7 cellular contexts compared by ENCODE assay signal in genomic region chr7:1460757-1461639, GRCh38.
DNase-seq lines count a peak whose midpoint lies in the region; ATAC-seq and TF ChIP-seq lines count a peak whose summit lies in the region.

No MANE protein-coding gene starts in this region.

- H3K27me3 ChIP-seq in HL-60 (ENCODE audit: insufficient read depth, poor library complexity, severe bottlenecking): no peaks in the 10 kb centered on the region
- no peaks in the 10 kb centered on the region for H3K27me3 ChIP-seq in adipocyte (replicated peaks; ENCODE audit: control insufficient read depth, insufficient read depth, low read length)

- peak; percentile 94 to 97 for DNase-seq in HL-60 (ENCODE audit: low read depth in 1 of 2, low spot score in 1 of 2)
- DNase-seq in adipocyte (ENCODE audit: low read depth): no peak
- peak; percentile 67 for DNase-seq in iPS-NIHi11 (ENCODE audit: low spot score)
- DNase-seq in islet precursor cell: no peak

- H3K9me3 ChIP-seq in adipocyte (ENCODE audit: control insufficient read depth, low read length): no peaks in the 10 kb centered on the region

- H3K27ac Mint-ChIP-seq in stimulated activated memory B cell treated with anti-CD40 and anti-IgM and Interleukin-4, amounts not matched to agents 10 μg/mL and 1 μg/mL and 100 μg/mL, for 72 hours: no peak overlapping the region

- H3K36me3 ChIP-seq in adipocyte (ENCODE audit: control insufficient read depth, insufficient read depth, low read length, severe bottlenecking): no peaks in the 10 kb centered on the region

- ATAC-seq in stimulated activated memory B cell treated with anti-CD40 and anti-IgM and Interleukin-4, amounts not matched to agents 10 μg/mL and 1 μg/mL and 100 μg/mL, for 72 hours: no peak
- ATAC-seq in GM19324 (IDR thresholded peaks at IDR 0.05; ENCODE audit: low FRiP score, unreplicated experiment) (no peak), GM19035 (IDR thresholded peaks at IDR 0.05; ENCODE audit: unreplicated experiment) (no peak)

- peaks cover 46% of the 10 kb centered on the region for H3K4me1 ChIP-seq in adipocyte (ENCODE audit: control insufficient read depth, insufficient read depth, low read length)

- peak overlapping the region; percentile 90 for H3K27ac ChIP-seq in HL-60 (replicated peaks)

- peak overlapping the region; percentile 82 for H3K4me3 Mint-ChIP-seq in stimulated activated memory B cell treated with anti-CD40 and anti-IgM and Interleukin-4, amounts not matched to agents 10 μg/mL and 1 μg/mL and 100 μg/mL, for 72 hours

- no peaks in the 10 kb centered on the region for H3K27me3 Mint-ChIP-seq in stimulated activated memory B cell treated with anti-CD40 and anti-IgM and Interleukin-4, amounts not matched to agents 10 μg/mL and 1 μg/mL and 100 μg/mL, for 72 hours

- peak overlapping the region; percentile 52 for H3K4me3 ChIP-seq in HL-60 (replicated peaks; ENCODE audit: insufficient read depth, low read length)
- peak overlapping the region; percentile 81 for H3K4me3 ChIP-seq in adipocyte (ENCODE audit: low read length)

- no peaks in the 10 kb centered on the region for H3K9me3 Mint-ChIP-seq in stimulated activated memory B cell treated with anti-CD40 and anti-IgM and Interleukin-4, amounts not matched to agents 10 μg/mL and 1 μg/mL and 100 μg/mL, for 72 hours

- peaks cover 23% of the 10 kb centered on the region for H3K4me1 Mint-ChIP-seq in stimulated activated memory B cell treated with anti-CD40 and anti-IgM and Interleukin-4, amounts not matched to agents 10 μg/mL and 1 μg/mL and 100 μg/mL, for 72 hours

- no peak for TF ChIP-seq CTCF in HL-60 (IDR thresholded peaks at IDR 0.05; ENCODE audit: insufficient read depth, low read length)

- H3K9ac ChIP-seq in adipocyte (ENCODE audit: low read length): peak overlapping the region; percentile 88

- no peaks in the 10 kb centered on the region for H3K36me3 Mint-ChIP-seq in stimulated activated memory B cell treated with anti-CD40 and anti-IgM and Interleukin-4, amounts not matched to agents 10 μg/mL and 1 μg/mL and 100 μg/mL, for 72 hours

Comparison
In these comparisons a context has a peak if more than half of its experiments do, and no peak if none do; other contexts are left out.
1. DNase-seq: peak in HL-60 (2 of 2) and iPS-NIHi11 (single experiment); none in adipocyte (single experiment) and islet precursor cell (single experiment).